ENCODE assay signal across 11 cellular contexts in genomic region chr20:52180167-52180840, GRCh38.
"Had no signal": no experiment of that assay in that cellular context is flagged by ENCODE, and none has a peak within 500 bp of the region (broad histone marks: within the 10 kb centered on the region; RNA-seq: fewer than 3 reads in every experiment).

No MANE protein-coding gene starts in this region.

- DNase-seq: activated effector memory CD4-positive, alpha-beta T cell treated with Interleukin-2 at 50 U/mL for 16 hours; anterior cingulate cortex; dermis blood vessel endothelial cell; erythroblast; hypothalamus; kidney glomerular epithelial cell; occipital lobe; right lobe of liver; stimulated activated naive CD4-positive, alpha-beta T cell; upper lobe of right lung had no signal

- H3K27ac Mint-ChIP-seq: activated naive CD8-positive, alpha-beta T cell had no signal

- H3K4me3 Mint-ChIP-seq: activated naive CD8-positive, alpha-beta T cell had no signal

- ATAC-seq: upper lobe of right lung had no signal

- H3K27me3 Mint-ChIP-seq: activated naive CD8-positive, alpha-beta T cell had no signal

- H3K4me3 ChIP-seq: right lobe of liver, upper lobe of right lung had no signal
